1 cellular context compared by ENCODE assay signal in genomic region chr19:43598445-43599240, GRCh38.
TF ChIP-seq lines count a peak whose summit lies in the region.

No MANE protein-coding gene starts in this region.

TF ChIP-seq in neural cell, 6 proteins besides CTCF, POLR2A, EP300 and RAD21 (continued from another document):
- TF ChIP-seq REST (IDR thresholded peaks at IDR 0.05; ENCODE audit: borderline replicate concordance) = no peak
- no peak for TF ChIP-seq EZH2 (IDR thresholded peaks at IDR 0.05; ENCODE audit: borderline replicate concordance, insufficient read depth, low read length, poor library complexity, severe bottlenecking)
- TF ChIP-seq POLR2AphosphoS5 (IDR thresholded peaks at IDR 0.05) = no peak
TF ChIP-seq in neural cell: peak in this region for 0.
